21 cellular contexts compared by ENCODE assay signal in genomic region chr16:11151156-11151904, GRCh38.
A peak's percentile ranks its signal among the peaks of the same experiment; 100 is the strongest.
DNase-seq lines count a peak whose midpoint lies in the region; ATAC-seq, FAIRE-seq and TF ChIP-seq lines count a peak whose summit lies in the region.
"Had no signal": no experiment of that assay in that cellular context is flagged by ENCODE, and none has a peak within 500 bp of the region (broad histone marks: within the 10 kb centered on the region; RNA-seq: fewer than 3 reads in every experiment).

No MANE protein-coding gene starts in this region.

- peak; percentile 86 for DNase-seq in BE2C
- peak; percentile 27 for DNase-seq in COR-L47 (lab: John Stamatoyannopoulos, UW)
- peak; percentile 34 for DNase-seq in NCI-H345 (lab: John Stamatoyannopoulos, UW)
- DNase-seq in K562 (ENCODE audit: extremely low read depth in 1 of 4, low spot score in 3 of 4) = no peak
- DNase-seq in inferior parietal cortex (ENCODE audit: extremely low spot score) = no peak
- no peak for DNase-seq in AG20443 (ENCODE audit: low spot score)
- DNase-seq: activated CD8-positive, alpha-beta T cell treated with anti-CD3 and anti-CD28 coated beads, Interleukin-2, amount 10 ng/mL, durations not matched to agents 7 days and 5 days; activated naive CD4-positive, alpha-beta T cell treated with anti-CD3 and anti-CD28 coated beads, Interleukin-2, amount 10 ng/mL, durations not matched to agents 7 days and 5 days; activated T-cell treated with anti-CD3 and anti-CD28 coated beads, Interleukin-2, amount 50 U/mL, for 24 hours; AML-193; effector CD8-positive, alpha-beta T cell; NCI-H1930; occipital lobe; stimulated activated CD8-positive, alpha-beta memory T cell treated with anti-CD3 and anti-CD28 coated beads, Interleukin-4, amount 100 ng/mL, for 48 hours; T1000 had no signal

- FAIRE-seq in K562 (lab: Jason Lieb, UNC) = no peak
- FAIRE-seq: frontal cortex, GM18507 had no signal

- no peak overlapping the region for H3K9ac ChIP-seq in K562 (ENCODE audit: insufficient read depth in 1 of 2, low read depth in 2 of 2, low read length in 2 of 2)

- no peaks in the 10 kb centered on the region for H3K79me2 ChIP-seq in K562 (ENCODE audit: control insufficient read depth, insufficient read depth, low read length)

- H3K4me3 ChIP-seq in BE2C (ENCODE audit: low read depth, low read length) (peak overlapping the region; percentile 29), K562 (no peak overlapping the region)
- H3K4me3 ChIP-seq: Peyer's patch, right atrium auricular region had no signal

- peaks cover 3% of the 10 kb centered on the region; the same call in 1 of the 2 replicates for H4K20me1 ChIP-seq in K562 (replicated peaks; ENCODE audit: control insufficient read depth, insufficient read depth, low read length)

- peaks cover 16% of the 10 kb centered on the region for H3K4me1 ChIP-seq in BE2C
- H3K4me1 ChIP-seq in K562 (replicated peaks in 1 of 2; ENCODE audit: control insufficient read depth in 2 of 2, insufficient read depth in 2 of 2, low read length in 2 of 2) = peaks cover 35 to 39% of the 10 kb centered on the region in 2 experiments
- H3K4me1 ChIP-seq: Peyer's patch, right atrium auricular region had no signal

- H2AFZ ChIP-seq in K562 (ENCODE audit: low read depth, low read length) = no peak overlapping the region

- intact Hi-C loops in K562 (cut with micrococcal nuclease) = loop anchor here (5.0 kb wide), 1 partner anchor 44 kb away; no protein-coding TSS in a partner anchor

- TF ChIP-seq CTCF in BE2C (IDR thresholded peaks at IDR 0.05; ENCODE audit: low read depth, low read length) (no peak), K562 (IDR thresholded peaks at IDR 0.05 in 2 of 3, conservative IDR thresholded peaks at IDR 0.05 in 1 of 3; ENCODE audit: insufficient read depth in 2 of 3, low read depth in 1 of 3, low read length in 3 of 3) (no peak)

- peaks cover 4% of the 10 kb centered on the region for H3K9me1 ChIP-seq in K562 (ENCODE audit: control insufficient read depth, insufficient read depth, low read length)

- TF ChIP-seq EP300 in K562 (IDR thresholded peaks at IDR 0.05; ENCODE audit: low read length) = no peak

- 76% methylated on average over 9 of the region's 9 CpGs for WGBS in K562 (ENCODE audit: insufficient coverage, low coverage, missing lambda C conversion rate)

- H3K9me3 ChIP-seq in BE2C = no peaks in the 10 kb centered on the region
- H3K9me3 ChIP-seq in K562 (replicated peaks; ENCODE audit: control insufficient read depth, insufficient read depth, low read depth, low read length) = no peaks in the 10 kb centered on the region
- H3K9me3 ChIP-seq: Peyer's patch, right atrium auricular region had no signal

- in situ Hi-C loops in K562 (cut with MboI) = no loop called here

- H3K27me3 ChIP-seq in BE2C (no peaks in the 10 kb centered on the region), K562 (ENCODE audit: control insufficient read depth in 2 of 2, insufficient read depth in 2 of 2, low read length in 2 of 2) (no peaks in the 10 kb centered on the region)
- H3K27me3 ChIP-seq: Peyer's patch, right atrium auricular region had no signal

- POLR2A ChIA-PET in K562 (lab: Yijun Ruan, JAX) = interaction anchor here (0.5 to 1.2 kb wide), 4 partner anchors 13 to 570 kb away, joined by 3 to 5 read pairs (median 4); no protein-coding TSS in a partner anchor

- H3K4me2 ChIP-seq in K562 (ENCODE audit: insufficient read depth, low read length) = no peak overlapping the region; the same call in 1 of the 2 replicates

- TF ChIP-seq RAD21 in K562 (CRISPR knock-in tag; conservative IDR thresholded peaks at IDR 0.05 in 1 of 2, IDR thresholded peaks at IDR 0.05 in 1 of 2) = no peak

- no TSS peak for BruUV-seq in K562 (replicated peaks; lab: Mats Ljungman, UMichigan)

- ATAC-seq in K562 = no peak
- ATAC-seq in HG03469 (IDR thresholded peaks at IDR 0.05; ENCODE audit: unreplicated experiment) = no peak
- no peak for ATAC-seq in HG03439 (IDR thresholded peaks at IDR 0.05; ENCODE audit: unreplicated experiment)
- ATAC-seq: activated CD8-positive, alpha-beta T cell treated with anti-CD3 and anti-CD28 coated beads, Interleukin-2, amount 10 ng/mL, durations not matched to agents 7 days and 5 days had no signal

- no peak for TF ChIP-seq POLR2A in K562 (conservative IDR thresholded peaks at IDR 0.05)

- no peak overlapping the region for H3K27ac ChIP-seq in K562 (ENCODE audit: extremely low read depth, low read depth, low read length)
- H3K27ac ChIP-seq: Peyer's patch, right atrium auricular region had no signal

- H3K36me3 ChIP-seq in BE2C (no peaks in the 10 kb centered on the region), K562 (ENCODE audit: control insufficient read depth, insufficient read depth, low read length) (no peaks in the 10 kb centered on the region; the same call in 2 of the 3 replicates)
- H3K36me3 ChIP-seq: Peyer's patch, right atrium auricular region had no signal

- CTCF ChIA-PET in K562 (lab: Yijun Ruan, JAX; ENCODE audit: low intra/inter-chr PET ratio) = no interaction called here

TF ChIP-seq in K562, 482 proteins besides CTCF, POLR2A, EP300 and RAD21:
- no peak for TF ChIP-seq STAG1 (CRISPR knock-in tag; IDR thresholded peaks at IDR 0.05; ENCODE audit: borderline replicate concordance)
- TF ChIP-seq ZNF512 (tag; IDR thresholded peaks at IDR 0.05) = no peak
- 0 out of 2 replicates have a peak, but pooled peaks have one; percentile 48 for TF ChIP-seq PHF21A (IDR thresholded peaks at IDR 0.05; ENCODE audit: borderline replicate concordance, low read depth)
- TF ChIP-seq PBX2 (CRISPR knock-in tag; IDR thresholded peaks at IDR 0.05; ENCODE audit: low read depth) = no peak
- TF ChIP-seq PBX2 (tag; conservative IDR thresholded peaks at IDR 0.05; ENCODE audit: low read depth) = peak; percentile 45; the same call in 1 of the 2 replicates
- no peak for TF ChIP-seq LEF1 (IDR thresholded peaks at IDR 0.05)
- peak; percentile 62 for TF ChIP-seq NFIC (IDR thresholded peaks at IDR 0.05)
- peak; percentile 8 for TF ChIP-seq MEIS2 (IDR thresholded peaks at IDR 0.05; ENCODE audit: partially characterized antibody)
- peak; percentile 49 to 57; a peak in 1 of 4 replicates for TF ChIP-seq KDM1A (IDR thresholded peaks at IDR 0.05)

Comparison
In these comparisons a context has a peak if more than half of its experiments do, and no peak if none do; other contexts are left out.
1. DNase-seq: peak in BE2C (single experiment), COR-L47 (single experiment) and NCI-H345 (single experiment); none in K562 (0 of 4), inferior parietal cortex (single experiment) and AG20443 (single experiment).